21 cellular contexts compared by ENCODE assay signal in genomic region chr4:60743654-60744053, GRCh38.
"Had no signal": no experiment of that assay in that cellular context is flagged by ENCODE, and none has a peak within 500 bp of the region (broad histone marks: within the 10 kb centered on the region; RNA-seq: fewer than 3 reads in every experiment).

No MANE protein-coding gene starts in this region.

- H3K36me3 Mint-ChIP-seq: naive thymus-derived CD4-positive, alpha-beta T cell; stimulated activated naive B cell treated with anti-CD40 and anti-IgM and Interleukin-4, amounts not matched to agents 10 μg/mL and 1 μg/mL and 100 μg/mL, for 72 hours had no signal

- ATAC-seq: heart left ventricle; left colon; left ventricle myocardium superior; naive thymus-derived CD4-positive, alpha-beta T cell; pancreas; right lobe of liver; stimulated activated naive B cell treated with anti-CD40 and anti-IgM and Interleukin-4, amounts not matched to agents 10 μg/mL and 1 μg/mL and 100 μg/mL, for 72 hours; stimulated activated naive CD8-positive, alpha-beta T cell treated with anti-CD3 and anti-CD28 coated beads, Interleukin-15, amount 100 ng/mL, for 72 hours had no signal

- H3K9me3 ChIP-seq: pancreas, right lobe of liver, testis, tibial nerve had no signal

- DNase-seq: heart left ventricle; hippocampal formation; left colon; left ventricle myocardium superior; naive thymus-derived CD4-positive, alpha-beta T cell; nucleus accumbens; pancreas; retina; right lobe of liver; spleen; stimulated activated CD4-positive, alpha-beta T cell treated with anti-CD3 and anti-CD28 coated beads, Interleukin-15, amount 100 ng/mL, for 24 hours; stimulated activated CD4-positive, alpha-beta T cell treated with anti-CD3 and anti-CD28 coated beads, Interleukin-1b, Interleukin-23, amount 100 ng/mL, for 48 hours; stimulated activated CD4-positive, alpha-beta T cell treated with anti-CD3 and anti-CD28 coated beads, Interleukin-4, amount 100 ng/mL, for 24 hours; stimulated activated naive B cell treated with anti-CD40 and anti-IgM and Interleukin-4, amounts not matched to agents 10 μg/mL and 1 μg/mL and 100 μg/mL, for 72 hours; stimulated activated naive CD8-positive, alpha-beta T cell treated with anti-CD3 and anti-CD28 coated beads, Interleukin-15, amount 100 ng/mL, for 72 hours; testis had no signal

- H3K27ac ChIP-seq: heart left ventricle, pancreas, right lobe of liver, spleen, testis, tibial nerve had no signal

- H3K36me3 ChIP-seq: heart left ventricle, pancreas, right lobe of liver, spleen, tibial nerve had no signal

- H3K27me3 ChIP-seq: heart left ventricle, pancreas, right lobe of liver, spleen, testis, tibial nerve had no signal

- H3K27ac Mint-ChIP-seq: dendritic cell treated with granulocyte-macrophage colony-stimulating factor and Interleukin-4, amounts not matched to agents 40 ng/mL and 50 ng/mL, for 4 days; naive thymus-derived CD4-positive, alpha-beta T cell; progenitor cell of endocrine pancreas; stimulated activated naive B cell treated with anti-CD40 and anti-IgM and Interleukin-4, amounts not matched to agents 10 μg/mL and 1 μg/mL and 100 μg/mL, for 72 hours; stimulated activated naive CD8-positive, alpha-beta T cell treated with anti-CD3 and anti-CD28 coated beads, Interleukin-15, amount 100 ng/mL, for 72 hours had no signal

- H3K4me3 Mint-ChIP-seq: central memory CD8-positive, alpha-beta T cell; dendritic cell treated with granulocyte-macrophage colony-stimulating factor and Interleukin-4, amounts not matched to agents 40 ng/mL and 50 ng/mL, for 4 days; naive thymus-derived CD4-positive, alpha-beta T cell; stimulated activated naive B cell treated with anti-CD40 and anti-IgM and Interleukin-4, amounts not matched to agents 10 μg/mL and 1 μg/mL and 100 μg/mL, for 72 hours; stimulated activated naive CD8-positive, alpha-beta T cell treated with anti-CD3 and anti-CD28 coated beads, Interleukin-15, amount 100 ng/mL, for 72 hours had no signal

- H3K27me3 Mint-ChIP-seq: central memory CD8-positive, alpha-beta T cell; dendritic cell treated with granulocyte-macrophage colony-stimulating factor and Interleukin-4, amounts not matched to agents 40 ng/mL and 50 ng/mL, for 4 days; naive thymus-derived CD4-positive, alpha-beta T cell; progenitor cell of endocrine pancreas; stimulated activated naive B cell treated with anti-CD40 and anti-IgM and Interleukin-4, amounts not matched to agents 10 μg/mL and 1 μg/mL and 100 μg/mL, for 72 hours; stimulated activated naive CD8-positive, alpha-beta T cell treated with anti-CD3 and anti-CD28 coated beads, Interleukin-15, amount 100 ng/mL, for 72 hours had no signal

- H3K4me3 ChIP-seq: heart left ventricle, lung, pancreas, right lobe of liver, spleen, testis, tibial nerve had no signal

- H3K4me1 Mint-ChIP-seq: central memory CD8-positive, alpha-beta T cell; naive thymus-derived CD4-positive, alpha-beta T cell; stimulated activated naive B cell treated with anti-CD40 and anti-IgM and Interleukin-4, amounts not matched to agents 10 μg/mL and 1 μg/mL and 100 μg/mL, for 72 hours; stimulated activated naive CD8-positive, alpha-beta T cell treated with anti-CD3 and anti-CD28 coated beads, Interleukin-15, amount 100 ng/mL, for 72 hours had no signal

- H3K4me1 ChIP-seq: heart left ventricle, pancreas, right lobe of liver, spleen, testis, tibial nerve had no signal
